Comparison of ENCODE assay signal across 23 cellular contexts in the genomic region with DNA sequence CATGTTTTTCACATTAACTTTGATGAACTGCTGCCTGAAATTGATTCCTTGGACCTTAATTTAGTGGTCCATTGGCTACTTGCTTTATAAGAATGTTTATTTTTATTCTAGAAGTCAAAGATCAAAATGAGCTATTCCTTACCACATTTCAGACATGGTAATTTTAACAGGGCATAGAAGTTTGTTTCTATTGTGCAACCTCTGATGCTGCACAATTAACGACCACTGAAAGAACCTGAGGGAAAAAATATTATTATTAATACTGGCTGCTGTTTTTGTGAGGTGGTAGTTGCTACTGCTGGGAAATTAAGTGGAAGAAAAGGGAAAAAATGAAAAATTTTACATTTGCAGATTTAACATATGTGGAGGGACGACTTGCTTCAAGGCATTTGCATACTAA. TPM values are rescaled to one million over a fixed set of nuclear protein-coding genes. Genes with fewer than 3 reads are reported as not detected.
"Had no signal": no experiment of that assay in that cellular context is flagged by ENCODE, and none has a peak within 500 bp of the region (broad histone marks: within the 10 kb centered on the region; RNA-seq: fewer than 3 reads in every experiment).

No MANE protein-coding gene starts in this region.

- H3K27ac ChIP-seq: cardiac muscle cell, esophagus squamous epithelium, pancreas, testis had no signal

- DNase-seq: activated CD4-positive, alpha-beta memory T cell treated with anti-CD3 and anti-CD28 coated beads, Interleukin-2, amount 10 ng/mL, durations not matched to agents 7 days and 5 days; activated CD4-positive, alpha-beta T cell treated with anti-CD3 and anti-CD28 coated beads for 48 hours; activated CD4-positive, CD25-positive, alpha-beta regulatory T cell; activated naive CD4-positive, alpha-beta T cell treated with Interleukin-2 at 50 U/mL for 16 hours; activated naive CD8-positive, alpha-beta T cell treated with anti-CD3 and anti-CD28 coated beads, Interleukin-2, amount 10 ng/mL, durations not matched to agents 7 days and 5 days; activated T-cell treated with anti-CD3 and anti-CD28 coated beads, Interleukin-2, amount 50 U/mL, for 1 hour; amygdala; effector memory CD8-positive, alpha-beta T cell; esophagus squamous epithelium; heart right ventricle; immature natural killer cell; kidney glomerular epithelial cell; left ventricle myocardium superior; mesenchymal stem cell; natural killer cell; pancreas; stimulated activated CD4-positive, alpha-beta T cell treated with anti-CD3 and anti-CD28 coated beads, Interleukin-4, amount 100 ng/mL, for 24 hours; testis had no signal

- H3K4me3 ChIP-seq: cardiac muscle cell, esophagus squamous epithelium, heart right ventricle, pancreas, smooth muscle cell, testis had no signal

- H3K27me3 ChIP-seq: cardiac muscle cell, esophagus squamous epithelium, heart right ventricle, pancreas, testis had no signal

- H3K9me3 ChIP-seq: esophagus squamous epithelium, pancreas, testis had no signal

- H3K36me3 ChIP-seq: cardiac muscle cell, esophagus squamous epithelium, heart right ventricle, pancreas had no signal

- H3K4me1 ChIP-seq: esophagus squamous epithelium, pancreas, testis had no signal

RNA-seq across cellular contexts. Expression of a gene that starts 37.9 kb away (rescaled TPM):
- total RNA-seq: activated CD4-positive, alpha-beta memory T cell treated with anti-CD3 and anti-CD28 coated beads, Interleukin-2, amount 10 ng/mL, durations not matched to agents 7 days and 5 days; activated naive CD8-positive, alpha-beta T cell treated with anti-CD3 and anti-CD28 coated beads, Interleukin-2, amount 10 ng/mL, durations not matched to agents 7 days and 5 days; activated T-helper 2 cell treated with anti-CD3 and anti-CD28 coated beads, Interferon-gamma antibody, Interleukin-2, Interleukin-4, amounts not matched to agents 10 μg/mL and 5 μg/mL and 100 μg/mL, durations not matched to agents 14 hours and 24 hours and 36 hours; chondrocyte had no signal
- polyA plus RNA-seq: immature natural killer cell had no signal

RNA-seq across cellular contexts. Expression of a gene that starts 53.7 kb away (rescaled TPM):
- total RNA-seq: activated CD4-positive, alpha-beta memory T cell treated with anti-CD3 and anti-CD28 coated beads, Interleukin-2, amount 10 ng/mL, durations not matched to agents 7 days and 5 days; activated T-helper 2 cell treated with anti-CD3 and anti-CD28 coated beads, Interferon-gamma antibody, Interleukin-2, Interleukin-4, amounts not matched to agents 10 μg/mL and 5 μg/mL and 100 μg/mL, durations not matched to agents 14 hours and 24 hours and 36 hours; cardiac muscle cell; chondrocyte; dermis microvascular lymphatic vessel endothelial cell; smooth muscle cell had no signal
- polyA plus RNA-seq: cardiac muscle cell, smooth muscle cell had no signal
